Comparison of ENCODE assay signal across 8 cellular contexts in the genomic region with DNA sequence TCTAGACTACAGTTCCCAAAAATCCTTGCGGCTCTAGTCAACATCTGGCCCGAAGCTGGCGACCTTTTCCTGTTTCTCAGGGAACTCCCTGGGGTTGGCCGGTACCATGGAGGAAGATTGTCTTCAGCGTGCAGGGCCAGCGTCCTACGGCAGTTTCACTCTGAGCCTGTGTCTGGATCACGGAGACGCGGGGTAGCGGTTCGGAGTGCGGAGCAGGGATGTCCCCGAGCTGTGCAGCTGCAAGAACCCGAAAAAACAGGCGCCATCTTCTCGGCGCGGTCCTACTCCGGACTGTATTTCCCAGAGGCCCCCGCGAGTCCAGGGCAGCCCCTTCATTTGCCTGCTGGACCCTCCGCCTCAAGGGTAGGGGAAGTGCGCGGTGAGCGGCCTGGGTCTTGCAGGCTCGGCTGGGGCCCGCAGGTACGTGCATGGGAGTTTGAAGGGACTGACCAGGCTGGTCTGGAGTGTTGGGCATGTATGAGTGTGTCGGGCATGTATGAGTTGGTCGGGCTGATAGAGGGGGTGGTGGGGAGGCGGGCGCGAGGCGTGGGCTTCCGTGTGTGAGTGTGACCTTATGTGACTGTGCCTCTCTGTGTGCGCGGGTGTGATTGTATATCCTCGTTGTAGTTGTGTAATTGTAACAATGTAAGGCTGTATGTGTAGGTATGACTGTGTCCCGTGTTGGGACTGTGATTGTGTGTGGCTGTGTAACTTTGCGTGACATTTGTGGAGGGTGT. TPM values are rescaled to one million over a fixed set of nuclear protein-coding genes. Genes with fewer than 3 reads are reported as not detected.
DNase-seq lines count a peak whose midpoint lies in the region; ATAC-seq and TF ChIP-seq lines count a peak whose summit lies in the region.

A gene (plus strand): TSS at position 360 of the 737 bp plus-strand sequence. CDS start 12,240 bp downstream, outside the sequence.

- H3K4me3 ChIP-seq in right cardiac atrium (ENCODE audit: low read length) (peak within 1 kb of the TSS; percentile 66), uterus (peak within 1 kb of the TSS; percentile 74 to 96)

- ATAC-seq in HG02852 (IDR thresholded peaks at IDR 0.05; ENCODE audit: unreplicated experiment) (peak; percentile 93), right cardiac atrium (peak; percentile 98)

- H3K27me3 ChIP-seq in right cardiac atrium (ENCODE audit: control insufficient read depth, insufficient read depth) (no peaks in the 10 kb centered on the region), uterus (no peaks in the 10 kb centered on the region)

- TF ChIP-seq CTCF in GM13977 (IDR thresholded peaks at IDR 0.05; ENCODE audit: extremely low read depth, insufficient read depth, missing control alignments), result no peak
- TF ChIP-seq CTCF in uterus (IDR thresholded peaks at IDR 0.05), result no peak

- no peaks in the 10 kb centered on the region for H3K36me3 ChIP-seq in uterus

- in situ Hi-C loops in GM13977 (cut with MboI; ENCODE audit: low pct_unique_long_range_greater_than_20kb, low sequenced_read_pairs, unreplicated experiment), result no loop called here

- H3K4me1 ChIP-seq in right cardiac atrium (ENCODE audit: control insufficient read depth, insufficient read depth, low read length) (peaks cover 5% of the 10 kb centered on the region), uterus (no peaks in the 10 kb centered on the region)

- peak; percentile 87 for DNase-seq in GM13977 (ENCODE audit: low spot score)
- DNase-seq in NCI-H1436 treated with DMSO at 0.1 percent for 48 hours (lab: John Stamatoyannopoulos, UW), result peak; percentile 46
- peak; percentile 48 to 91 (median 66) for DNase-seq in T-helper 1 cell
- DNase-seq in amygdala (lab: John Stamatoyannopoulos, UW), result peak; percentile 64 to 99 (median 89)
- peak; percentile 87 to 95 (median 94) for DNase-seq in right cardiac atrium
- peak; percentile 50 for DNase-seq in pulmonary artery endothelial cell (ENCODE audit: low read depth, low spot score)
- DNase-seq in uterus, result peak; percentile 79 to 84

- under 1% methylated on average over 41 of the region's 41 CpGs for WGBS in right cardiac atrium

- intact Hi-C loops in right cardiac atrium (cut with DNase I) (loop anchor here in 2 of 4 donors (10.0 kb wide), 1 partner anchor 243 kb away; no protein-coding TSS in a partner anchor), uterus (cut with DNase I; ENCODE audit: low total_unique reads) (no loop called here)

- H3K9me3 ChIP-seq in right cardiac atrium (ENCODE audit: control insufficient read depth, low read length) (no peaks in the 10 kb centered on the region), uterus (no peaks in the 10 kb centered on the region)

- H3K27ac ChIP-seq in right cardiac atrium (ENCODE audit: low read length) (peak within 1 kb of the TSS; percentile 95), uterus (peak within 1 kb of the TSS; percentile 91 to 92)

- peak in 1 of 2 donors; percentile 50 for TF ChIP-seq POLR2A in uterus (IDR thresholded peaks at IDR 0.05)

RNA-seq across cellular contexts. Expression of the gene that starts here (rescaled TPM):
- 10 to 100 TPM; 11.1 to 12.8 (median 11.6) TPM for total RNA-seq in right cardiac atrium
- polyA plus RNA-seq in right cardiac atrium, result 5.7 TPM
- total RNA-seq in pulmonary artery endothelial cell, result 3.0 and 6.3 TPM in 2 replicates
- total RNA-seq in uterus, result 10 to 100 TPM in 2 of 4 donors, 1 to 10 TPM in 2; 2.3 to 23.8 (median 10.0) TPM

Comparison
In these comparisons a context has a peak if more than half of its experiments do, and no peak if none do; other contexts are left out.
1. Peak in every context shown above with its lines: DNase-seq, ATAC-seq, H3K4me3 ChIP-seq and H3K27ac ChIP-seq.